In genomic region chr11:66261578-66261977, GRCh38 we compare ENCODE assay signal across 22 cellular contexts. TPM values are rescaled to one million over a fixed set of nuclear protein-coding genes. Genes with fewer than 3 reads are reported as not detected.
A peak's percentile ranks its signal among the peaks of the same experiment; 100 is the strongest.
DNase-seq lines count a peak whose midpoint lies in the region; ATAC-seq, FAIRE-seq and TF ChIP-seq lines count a peak whose summit lies in the region.
"Had no signal": no experiment of that assay in that cellular context is flagged by ENCODE, and none has a peak within 500 bp of the region (broad histone marks: within the 10 kb centered on the region; RNA-seq: fewer than 3 reads in every experiment).

No MANE protein-coding gene starts in this region.

- in situ Hi-C loops in K562 (cut with MboI), result no loop called here

- 92 to 94% methylated on average over 16 of the region's 16 CpGs for WGBS in heart right ventricle, 2 donors
- WGBS in K562 (ENCODE audit: insufficient coverage, low coverage, missing lambda C conversion rate), result 89% methylated on average over 12 of the region's 16 CpGs
- 95 to 97% (median 97%) methylated on average over 14 to 16 of the region's 16 CpGs for WGBS in spleen, 5 donors

- peaks cover 19% of the 10 kb centered on the region for H3K79me2 ChIP-seq in K562 (ENCODE audit: control insufficient read depth, insufficient read depth, low read length)
- H3K79me2 ChIP-seq in osteoblast (ENCODE audit: insufficient read depth, low read length), result peaks cover 19% of the 10 kb centered on the region
- H3K79me2 ChIP-seq in OCI-LY7 (ENCODE audit: insufficient read depth, low read depth, low read length), result peaks cover 13% of the 10 kb centered on the region; the same call in 1 of the 2 replicates

- TF ChIP-seq CTCF in heart right ventricle (IDR thresholded peaks at IDR 0.05) (no peak), RWPE2 (IDR thresholded peaks at IDR 0.05; ENCODE audit: poor library complexity, severe bottlenecking) (no peak), K562 (IDR thresholded peaks at IDR 0.05 in 2 of 3, conservative IDR thresholded peaks at IDR 0.05 in 1 of 3; ENCODE audit: insufficient read depth in 2 of 3, low read depth in 1 of 3, low read length in 3 of 3) (no peak), spleen (IDR thresholded peaks at IDR 0.05 in 8 of 11, conservative IDR thresholded peaks at IDR 0.05 in 3 of 11) (no peak), osteoblast (IDR thresholded peaks at IDR 0.05; ENCODE audit: extremely low read depth, low read depth, low read length) (no peak), OCI-LY7 (conservative IDR thresholded peaks at IDR 0.05; ENCODE audit: low read length) (no peak)

- H3K9ac ChIP-seq in K562 (ENCODE audit: insufficient read depth in 1 of 2, low read depth in 2 of 2, low read length in 2 of 2), result no peak overlapping the region

- H3K36me3 ChIP-seq in heart right ventricle (peaks cover 0 to 74% (median 4%) of the 10 kb centered on the region in 9 donors), RWPE2 (ENCODE audit: low read depth) (peaks cover 32% of the 10 kb centered on the region), K562 (ENCODE audit: control insufficient read depth, insufficient read depth, low read length) (peaks cover 69% of the 10 kb centered on the region), spleen (peaks cover 0 to 67% (median 20%) of the 10 kb centered on the region in 6 donors), osteoblast (ENCODE audit: insufficient read depth, low read length) (peaks cover 36% of the 10 kb centered on the region), OCI-LY7 (ENCODE audit: insufficient read depth, low read length) (peaks cover 76% of the 10 kb centered on the region)

- peak; percentile 41 for DNase-seq in Right ventricle myocardium superior
- DNase-seq in heart right ventricle, result no peak
- peak; percentile 62 for DNase-seq in RWPE2 (ENCODE audit: low spot score)
- no peak for DNase-seq in K562 (ENCODE audit: extremely low read depth in 1 of 4, low spot score in 3 of 4)
- DNase-seq in spleen, result peak; percentile 73
- DNase-seq in osteoblast (ENCODE audit: insufficient read length, low spot score, missing footprints), result no peak
- DNase-seq in OCI-LY7 (ENCODE audit: low spot score), result no peak
- DNase-seq: C1 segment of cervical spinal cord, Calu3, COR-L47, DMS53, DMS79 treated with DMSO at 0.1 percent for 48 hours, GF-D8, GOT3, HFFc6 had no signal

- intact Hi-C loops in Right ventricle myocardium superior (cut with DNase I), result no loop called here
- intact Hi-C loops in heart right ventricle (cut with DNase I), result no loop called here
- intact Hi-C loops in K562 (cut with micrococcal nuclease), result no loop called here
- intact Hi-C loops in spleen (cut with DNase I; ENCODE audit: low total_unique reads), result no loop called here
- intact Hi-C loops in OCI-LY7 (cut with micrococcal nuclease; ENCODE audit: unreplicated experiment), result no loop called here

- H3K4me1 ChIP-seq in heart right ventricle (peaks cover 0 to 20% (median 13%) of the 10 kb centered on the region in 9 donors), RWPE2 (ENCODE audit: insufficient read depth, poor library complexity, severe bottlenecking) (no peaks in the 10 kb centered on the region), K562 (replicated peaks in 1 of 2; ENCODE audit: control insufficient read depth in 2 of 2, insufficient read depth in 2 of 2, low read length in 2 of 2) (peaks cover 9 to 39% of the 10 kb centered on the region in 2 experiments; a peak in 4 of 5 replicates), spleen (peaks cover 5 to 40% (median 22%) of the 10 kb centered on the region in 6 donors), osteoblast (ENCODE audit: insufficient read depth, low read length) (peaks cover 13% of the 10 kb centered on the region), OCI-LY7 (ENCODE audit: insufficient read depth, low read length, poor library complexity, severe bottlenecking) (peaks cover 9% of the 10 kb centered on the region)

- no peaks in the 10 kb centered on the region for H3K9me1 ChIP-seq in K562 (ENCODE audit: control insufficient read depth, insufficient read depth, low read length)

- H3K27ac ChIP-seq in heart right ventricle (no peak overlapping the region), RWPE2 (ENCODE audit: poor library complexity, severe bottlenecking) (no peak overlapping the region), K562 (ENCODE audit: extremely low read depth, low read depth, low read length) (no peak overlapping the region), spleen (no peak overlapping the region), osteoblast (ENCODE audit: low read depth, low read length) (no peak overlapping the region), OCI-LY7 (ENCODE audit: low read depth, low read length, poor library complexity, severe bottlenecking) (no peak overlapping the region)

- CTCF ChIA-PET in K562 (lab: Yijun Ruan, JAX; ENCODE audit: low intra/inter-chr PET ratio), result interaction anchor here (0.9 kb wide), 1 partner anchor 39 kb away, joined by 4 read pairs; no protein-coding TSS in a partner anchor
- CTCF ChIA-PET in OCI-LY7 (lab: Charles Lee; ENCODE audit: unreplicated experiment), result no interaction called here

- no peaks in the 10 kb centered on the region for H3K9me3 ChIP-seq in heart right ventricle
- no peaks in the 10 kb centered on the region for H3K9me3 ChIP-seq in RWPE2 (ENCODE audit: severe bottlenecking)
- H3K9me3 ChIP-seq in K562 (replicated peaks; ENCODE audit: control insufficient read depth, insufficient read depth, low read depth, low read length), result no peaks in the 10 kb centered on the region
- no peaks in the 10 kb centered on the region for H3K9me3 ChIP-seq in spleen
- no peaks in the 10 kb centered on the region for H3K9me3 ChIP-seq in osteoblast (ENCODE audit: low read depth, low read length)
- no peaks in the 10 kb centered on the region for H3K9me3 ChIP-seq in OCI-LY7 (ENCODE audit: low read length)
- H3K9me3 ChIP-seq: HAP-1 had no signal

- H3K4me3 ChIP-seq in heart right ventricle, result no peak overlapping the region
- H3K4me3 ChIP-seq in RWPE2 (ENCODE audit: severe bottlenecking), result no peak overlapping the region
- no peak overlapping the region for H3K4me3 ChIP-seq in K562
- no peak overlapping the region for H3K4me3 ChIP-seq in spleen
- H3K4me3 ChIP-seq in osteoblast (ENCODE audit: insufficient read depth, low read length), result no peak overlapping the region
- H3K4me3 ChIP-seq in OCI-LY7 (ENCODE audit: low read depth, low read length, poor library complexity, severe bottlenecking), result no peak overlapping the region
- H3K4me3 ChIP-seq: HAP-1 had no signal

- H3K9me2 ChIP-seq in OCI-LY7 (ENCODE audit: insufficient read depth, low read length), result no peaks in the 10 kb centered on the region

- H3K27me3 ChIP-seq in heart right ventricle (peaks cover 0 to 9% (median 0%) of the 10 kb centered on the region in 7 donors), RWPE2 (ENCODE audit: insufficient read depth, poor library complexity, severe bottlenecking) (no peaks in the 10 kb centered on the region), K562 (ENCODE audit: control insufficient read depth in 2 of 2, insufficient read depth in 2 of 2, low read length in 2 of 2) (no peaks in the 10 kb centered on the region), spleen (replicated peaks in 1 of 7) (peaks cover 0 to 13% (median 0%) of the 10 kb centered on the region in 7 donors), osteoblast (ENCODE audit: insufficient read depth, low read length) (no peaks in the 10 kb centered on the region)

- H4K20me1 ChIP-seq in K562 (replicated peaks; ENCODE audit: control insufficient read depth, insufficient read depth, low read length) (no peaks in the 10 kb centered on the region; the same call in 1 of the 2 replicates), osteoblast (ENCODE audit: insufficient read depth, low read length) (peaks cover 18% of the 10 kb centered on the region), OCI-LY7 (ENCODE audit: insufficient read depth, low read length) (no peaks in the 10 kb centered on the region; the same call in 1 of the 2 replicates)

- BruUV-seq in K562 (replicated peaks; lab: Mats Ljungman, UMichigan) (no TSS peak), OCI-LY7 (replicated peaks; lab: Mats Ljungman, UMichigan) (no TSS peak)

- no peak for ATAC-seq in Right ventricle myocardium superior (ENCODE audit: poor library complexity)
- ATAC-seq in heart right ventricle, result no peak
- ATAC-seq in RWPE2 (ENCODE audit: low read depth), result no peak
- ATAC-seq in K562, result no peak

- TF ChIP-seq EP300 in K562 (IDR thresholded peaks at IDR 0.05; ENCODE audit: low read length), result no peak

- no peak overlapping the region for H3K4me2 ChIP-seq in K562 (ENCODE audit: insufficient read depth, low read length)
- no peak overlapping the region for H3K4me2 ChIP-seq in osteoblast (ENCODE audit: insufficient read depth, low read length)
- no peak overlapping the region for H3K4me2 ChIP-seq in OCI-LY7 (ENCODE audit: low read length)

- TF ChIP-seq RAD21 in K562 (CRISPR knock-in tag; conservative IDR thresholded peaks at IDR 0.05 in 1 of 2, IDR thresholded peaks at IDR 0.05 in 1 of 2), result no peak

- POLR2A ChIA-PET in K562 (lab: Yijun Ruan, JAX) (interaction anchor here (1.7 kb wide), 1 partner anchor 27 kb away, joined by 4 read pairs; the partner anchor contains the start of gene YIF1A), OCI-LY7 (lab: Charles Lee) (no interaction called here)

- H2AFZ ChIP-seq in K562 (ENCODE audit: low read depth, low read length), result no peak overlapping the region
- no peak overlapping the region for H2AFZ ChIP-seq in osteoblast (ENCODE audit: low read length)
- H2AFZ ChIP-seq in OCI-LY7 (ENCODE audit: low read length), result no peak overlapping the region

- TF ChIP-seq POLR2A in K562 (conservative IDR thresholded peaks at IDR 0.05), result no peak
- TF ChIP-seq POLR2A in spleen (IDR thresholded peaks at IDR 0.05), result no peak

- FAIRE-seq in K562 (lab: Jason Lieb, UNC), result no peak
- FAIRE-seq: GM12891, GM18507, H54 had no signal

RNA-seq across cellular contexts. Expression of gene KLC2, which starts 4.1 kb away (rescaled TPM):
- total RNA-seq in Right ventricle myocardium superior, result 30.7 TPM
- total RNA-seq in heart right ventricle, result 10 to 100 TPM; 24.4 to 46.8 (median 33.4) TPM
- 10 to 100 TPM; 36.1 to 36.3 TPM for polyA plus RNA-seq in heart right ventricle
- total RNA-seq in K562 (2011; cell fraction: chromatin; rRNA removed; ENCODE audit: low replicate concordance), result 40.5 and 97.2 TPM in 2 replicates
- total RNA-seq in K562 (2011; cell fraction: nucleolus; rRNA removed), result 43.6 and 44.5 TPM in 2 replicates
- 39.9 and 51.1 TPM in 2 replicates for total RNA-seq in K562 (2011; cell fraction: nucleoplasm; rRNA removed)
- total RNA-seq in K562 (2014; rRNA removed), result 9.3 and 10.2 TPM in 2 replicates
- total RNA-seq in K562 (2014; rRNA removed; fragmentation: Illumina TruSeq; extraction: Trizol), result 2.5 and 4.1 TPM in 2 replicates
- total RNA-seq in K562 (2015; rRNA removed; fragmentation: Illumina TruSeq; extraction: Trizol), result 8.8 and 10.4 TPM in 2 replicates
- 28.6 and 29.2 TPM in 2 replicates for total RNA-seq in K562 (2021)
- polyA plus RNA-seq in K562 (2011; rRNA removed), result 8.5 and 12.5 TPM in 2 replicates
- 7.7 and 14.0 TPM in 2 replicates for polyA plus RNA-seq in K562 (2011; cell fraction: cytosol; rRNA removed)
- 40.5 and 65.1 TPM in 2 replicates for polyA plus RNA-seq in K562 (2011; cell fraction: nucleus; rRNA removed)
- 18.1 and 26.7 TPM in 2 replicates for polyA plus RNA-seq in K562 (2012)
- polyA plus RNA-seq in K562 (2014; fragmentation: Illumina TruSeq; extraction: Trizol), result 14.6 and 18.0 TPM in 2 replicates
- under 1 TPM in 1 of 2 experiments, not detected in 1; 0.08 TPM for polyA plus RNA-seq in K562 (2014; fragmentation: Nextera tagmentation; extraction: Ambion mirVana)
- polyA plus RNA-seq in K562 (2014; rRNA removed), result 20.5 and 23.3 TPM in 2 replicates
- 9.1 and 11.0 TPM in 2 replicates for polyA minus RNA-seq in K562 (2011; rRNA and poly(A)+ RNA removed)
- polyA minus RNA-seq in K562 (2011; cell fraction: cytosol; rRNA and poly(A)+ RNA removed), result 9.9 and 10.3 TPM in 2 replicates
- 14.5 and 19.0 TPM in 2 replicates for polyA minus RNA-seq in K562 (2011; cell fraction: nucleus; rRNA and poly(A)+ RNA removed)
- total RNA-seq in spleen, result 10 to 100 TPM in 6 of 7 donors, 1 to 10 TPM in 1; 8.8 to 30.8 (median 18.3) TPM
- polyA plus RNA-seq in spleen, result 10 to 100 TPM in 1 of 3 donors, 1 to 10 TPM in 2; 5.5 to 19.5 (median 7.8) TPM
- total RNA-seq in osteoblast, result 21.7 and 33.9 TPM in 2 replicates
- 19.8 and 22.1 TPM in 2 replicates for total RNA-seq in OCI-LY7 (2014; rRNA removed; shearing (Covaris generic))
- total RNA-seq in OCI-LY7 (2022), result 43.6 and 55.2 TPM in 2 replicates

RNA-seq across cellular contexts. Expression of gene RAB1B, which starts 6.9 kb away (rescaled TPM):
- 114 TPM for total RNA-seq in Right ventricle myocardium superior
- 100 to 1,000 TPM; 117 to 153 (median 132) TPM for total RNA-seq in heart right ventricle
- 100 to 1,000 TPM; 129 to 132 TPM for polyA plus RNA-seq in heart right ventricle
- 13.9 and 38.2 TPM in 2 replicates for total RNA-seq in K562 (2011; cell fraction: chromatin; rRNA removed; ENCODE audit: low replicate concordance)
- total RNA-seq in K562 (2011; cell fraction: nucleolus; rRNA removed), result 41.5 and 42.0 TPM in 2 replicates
- 31.3 and 34.9 TPM in 2 replicates for total RNA-seq in K562 (2011; cell fraction: nucleoplasm; rRNA removed)
- total RNA-seq in K562 (2014; rRNA removed), result 102 and 135 TPM in 2 replicates
- total RNA-seq in K562 (2014; rRNA removed; fragmentation: Illumina TruSeq; extraction: Trizol), result 29.3 and 43.7 TPM in 2 replicates
- 83.8 and 85.1 TPM in 2 replicates for total RNA-seq in K562 (2015; rRNA removed; fragmentation: Illumina TruSeq; extraction: Trizol)
- 135 and 139 TPM in 2 replicates for total RNA-seq in K562 (2021)
- polyA plus RNA-seq in K562 (2011; rRNA removed), result 98.6 and 129 TPM in 2 replicates
- 213 and 403 TPM in 2 replicates for polyA plus RNA-seq in K562 (2011; cell fraction: cytosol; rRNA removed)
- polyA plus RNA-seq in K562 (2011; cell fraction: nucleus; rRNA removed), result 62.4 and 74.2 TPM in 2 replicates
- polyA plus RNA-seq in K562 (2012), result 127 and 138 TPM in 2 replicates
- polyA plus RNA-seq in K562 (2014; fragmentation: Illumina TruSeq; extraction: Trizol), result 140 and 182 TPM in 2 replicates
- polyA plus RNA-seq in K562 (2014; fragmentation: Nextera tagmentation; extraction: Ambion mirVana), result 10 to 100 TPM in 1 of 2 experiments, 1 to 10 TPM in 1; 5.6 to 16.0 TPM
- 135 and 146 TPM in 2 replicates for polyA plus RNA-seq in K562 (2014; rRNA removed)
- polyA minus RNA-seq in K562 (2011; rRNA and poly(A)+ RNA removed), result 57.1 and 92.7 TPM in 2 replicates
- 94.6 and 97.2 TPM in 2 replicates for polyA minus RNA-seq in K562 (2011; cell fraction: cytosol; rRNA and poly(A)+ RNA removed)
- 10.4 and 16.3 TPM in 2 replicates for polyA minus RNA-seq in K562 (2011; cell fraction: nucleus; rRNA and poly(A)+ RNA removed)
- 100 to 1,000 TPM; 101 to 130 (median 123) TPM for total RNA-seq in spleen
- 100 to 1,000 TPM in 1 of 3 donors, 10 to 100 TPM in 2; 66.8 to 150 (median 77.0) TPM for polyA plus RNA-seq in spleen
- total RNA-seq in osteoblast, result 75.3 and 75.4 TPM in 2 replicates
- total RNA-seq in OCI-LY7 (2014; rRNA removed; shearing (Covaris generic)), result 69.2 and 77.7 TPM in 2 replicates
- total RNA-seq in OCI-LY7 (2022), result 81.8 and 88.1 TPM in 2 replicates

RNA-seq across cellular contexts. Expression of gene CNIH2, which starts 16.4 kb away (rescaled TPM):
- total RNA-seq in Right ventricle myocardium superior, result not detected
- under 1 TPM in 3 of 10 donors, not detected in 7; 0.45 to 0.57 (median 0.49) TPM for total RNA-seq in heart right ventricle
- under 1 TPM; 0.06 to 0.44 TPM for polyA plus RNA-seq in heart right ventricle
- 0.92 and 2.0 TPM in 2 replicates for total RNA-seq in K562 (2011; cell fraction: chromatin; rRNA removed; ENCODE audit: low replicate concordance)
- total RNA-seq in K562 (2011; cell fraction: nucleolus; rRNA removed), result 0.92 and 1.7 TPM in 2 replicates
- 0.95 and 1.2 TPM in 2 replicates for total RNA-seq in K562 (2011; cell fraction: nucleoplasm; rRNA removed)
- total RNA-seq in K562 (2014; rRNA removed), result 0.61 TPM in 1 of 2 replicates, not detected in the other
- total RNA-seq in K562 (2014; rRNA removed; fragmentation: Illumina TruSeq; extraction: Trizol), result not detected in 2 replicates
- 0.11 and 0.40 TPM in 2 replicates for total RNA-seq in K562 (2015; rRNA removed; fragmentation: Illumina TruSeq; extraction: Trizol)
- 0.89 and 1.1 TPM in 2 replicates for total RNA-seq in K562 (2021)
- 0.26 and 0.30 TPM in 2 replicates for polyA plus RNA-seq in K562 (2011; rRNA removed)
- 0.52 and 0.69 TPM in 2 replicates for polyA plus RNA-seq in K562 (2011; cell fraction: cytosol; rRNA removed)
- 1.1 and 1.7 TPM in 2 replicates for polyA plus RNA-seq in K562 (2011; cell fraction: nucleus; rRNA removed)
- polyA plus RNA-seq in K562 (2012), result 0.52 and 0.57 TPM in 2 replicates
- polyA plus RNA-seq in K562 (2014; fragmentation: Illumina TruSeq; extraction: Trizol), result 0.36 and 0.65 TPM in 2 replicates
- polyA plus RNA-seq in K562 (2014; fragmentation: Nextera tagmentation; extraction: Ambion mirVana), result not detected
- 0.27 and 0.55 TPM in 2 replicates for polyA plus RNA-seq in K562 (2014; rRNA removed)
- not detected in 2 replicates for polyA minus RNA-seq in K562 (2011; rRNA and poly(A)+ RNA removed)
- polyA minus RNA-seq in K562 (2011; cell fraction: cytosol; rRNA and poly(A)+ RNA removed), result not detected in 2 replicates
- 0.13 TPM in 1 of 2 replicates, not detected in the other for polyA minus RNA-seq in K562 (2011; cell fraction: nucleus; rRNA and poly(A)+ RNA removed)
- total RNA-seq in spleen, result 1 to 10 TPM in 3 of 7 donors, under 1 TPM in 2, not detected in 2; 0.40 to 1.9 (median 1.3) TPM
- under 1 TPM; 0.20 to 0.57 (median 0.26) TPM for polyA plus RNA-seq in spleen
- under 0.01 TPM in 1 of 2 replicates, not detected in the other for total RNA-seq in osteoblast
- 0.23 and 0.60 TPM in 2 replicates for total RNA-seq in OCI-LY7 (2014; rRNA removed; shearing (Covaris generic))
- total RNA-seq in OCI-LY7 (2022), result 2.7 and 3.5 TPM in 2 replicates
- polyA plus RNA-seq: CD4-positive, alpha-beta memory T cell had no signal

RNA-seq across cellular contexts. Expression of gene YIF1A, which starts 27.4 kb away (rescaled TPM):
- 38.4 TPM for total RNA-seq in Right ventricle myocardium superior
- 10 to 100 TPM; 38.3 to 75.0 (median 51.9) TPM for total RNA-seq in heart right ventricle
- polyA plus RNA-seq in heart right ventricle, result 100 to 1,000 TPM in 1 of 2 donors, 10 to 100 TPM in 1; 54.9 to 168 TPM
- total RNA-seq in K562 (2011; cell fraction: chromatin; rRNA removed; ENCODE audit: low replicate concordance), result 49.3 and 178 TPM in 2 replicates
- 331 and 338 TPM in 2 replicates for total RNA-seq in K562 (2011; cell fraction: nucleolus; rRNA removed)
- 162 and 163 TPM in 2 replicates for total RNA-seq in K562 (2011; cell fraction: nucleoplasm; rRNA removed)
- total RNA-seq in K562 (2014; rRNA removed), result 121 and 158 TPM in 2 replicates
- 29.4 and 39.3 TPM in 2 replicates for total RNA-seq in K562 (2014; rRNA removed; fragmentation: Illumina TruSeq; extraction: Trizol)
- total RNA-seq in K562 (2015; rRNA removed; fragmentation: Illumina TruSeq; extraction: Trizol), result 44.8 and 51.6 TPM in 2 replicates
- 108 and 120 TPM in 2 replicates for total RNA-seq in K562 (2021)
- polyA plus RNA-seq in K562 (2011; rRNA removed), result 77.2 and 108 TPM in 2 replicates
- 234 and 367 TPM in 2 replicates for polyA plus RNA-seq in K562 (2011; cell fraction: cytosol; rRNA removed)
- polyA plus RNA-seq in K562 (2011; cell fraction: nucleus; rRNA removed), result 162 and 217 TPM in 2 replicates
- 106 and 144 TPM in 2 replicates for polyA plus RNA-seq in K562 (2012)
- polyA plus RNA-seq in K562 (2014; fragmentation: Illumina TruSeq; extraction: Trizol), result 111 and 119 TPM in 2 replicates
- 10 to 100 TPM in 1 of 2 experiments, 1 to 10 TPM in 1; 8.6 to 33.6 TPM for polyA plus RNA-seq in K562 (2014; fragmentation: Nextera tagmentation; extraction: Ambion mirVana)
- 83.6 and 96.7 TPM in 2 replicates for polyA plus RNA-seq in K562 (2014; rRNA removed)
- polyA minus RNA-seq in K562 (2011; rRNA and poly(A)+ RNA removed), result 84.7 and 117 TPM in 2 replicates
- 120 and 144 TPM in 2 replicates for polyA minus RNA-seq in K562 (2011; cell fraction: cytosol; rRNA and poly(A)+ RNA removed)
- 46.6 and 57.5 TPM in 2 replicates for polyA minus RNA-seq in K562 (2011; cell fraction: nucleus; rRNA and poly(A)+ RNA removed)
- total RNA-seq in spleen, result 10 to 100 TPM; 34.7 to 50.4 (median 40.4) TPM
- polyA plus RNA-seq in spleen, result 10 to 100 TPM; 48.3 to 60.1 (median 49.3) TPM
- total RNA-seq in osteoblast, result 165 and 182 TPM in 2 replicates
- 63.9 and 73.4 TPM in 2 replicates for total RNA-seq in OCI-LY7 (2014; rRNA removed; shearing (Covaris generic))
- 44.9 and 57.2 TPM in 2 replicates for total RNA-seq in OCI-LY7 (2022)

RNA-seq across cellular contexts. Expression of gene TMEM151A, which starts 30.1 kb away (rescaled TPM):
- total RNA-seq in Right ventricle myocardium superior (not detected), heart right ventricle (under 1 TPM in 4 of 10 donors, not detected in 6; 0.17 to 0.24 (median 0.20) TPM), K562 (2014; rRNA removed) (not detected in 2 replicates), K562 (2014; rRNA removed; fragmentation: Illumina TruSeq; extraction: Trizol) (not detected in 2 replicates), K562 (2015; rRNA removed; fragmentation: Illumina TruSeq; extraction: Trizol) (not detected in 2 replicates), K562 (2021) (not detected in 2 replicates), spleen (under 1 TPM in 1 of 7 donors, not detected in 6; 0.34 TPM), osteoblast (0.29 and 0.36 TPM in 2 replicates), OCI-LY7 (2022) (not detected in 2 replicates)
- polyA plus RNA-seq in heart right ventricle (under 1 TPM in 1 of 2 donors, not detected in 1; 0.10 TPM), K562 (2011; rRNA removed) (not detected in 2 replicates), K562 (2014; fragmentation: Illumina TruSeq; extraction: Trizol) (not detected in 2 replicates), K562 (2014; fragmentation: Nextera tagmentation; extraction: Ambion mirVana) (not detected), K562 (2014; rRNA removed) (not detected in 2 replicates), spleen (under 1 TPM in 2 of 3 donors, not detected in 1; 0.02 TPM)
- not detected in 2 replicates for total RNA-seq in K562 (2011; cell fraction: chromatin; rRNA removed; ENCODE audit: low replicate concordance)
- not detected in 2 replicates for total RNA-seq in K562 (2011; cell fraction: nucleolus; rRNA removed)
- total RNA-seq in K562 (2011; cell fraction: nucleoplasm; rRNA removed), result not detected in 2 replicates
- polyA plus RNA-seq in K562 (2011; cell fraction: cytosol; rRNA removed), result 0.01 TPM in 1 of 2 replicates, not detected in the other
- not detected in 2 replicates for polyA plus RNA-seq in K562 (2011; cell fraction: nucleus; rRNA removed)
- not detected in 2 replicates for polyA plus RNA-seq in K562 (2012)
- not detected in 2 replicates for polyA minus RNA-seq in K562 (2011; rRNA and poly(A)+ RNA removed)
- not detected in 2 replicates for polyA minus RNA-seq in K562 (2011; cell fraction: cytosol; rRNA and poly(A)+ RNA removed)
- polyA minus RNA-seq in K562 (2011; cell fraction: nucleus; rRNA and poly(A)+ RNA removed), result 0.13 TPM in 1 of 2 replicates, not detected in the other
- total RNA-seq in OCI-LY7 (2014; rRNA removed; shearing (Covaris generic)), result not detected in 2 replicates
- total RNA-seq: A172; CD4-positive, alpha-beta memory T cell; Daoy had no signal
- polyA plus RNA-seq: CD4-positive, alpha-beta memory T cell had no signal

Comparison
In these comparisons a context has a peak if more than half of its experiments do, and no peak if none do; other contexts are left out.
1. DNase-seq: peak in Right ventricle myocardium superior (single experiment), RWPE2 (single experiment) and spleen (single experiment); none in heart right ventricle (0 of 2), K562 (0 of 4), osteoblast (single experiment) and OCI-LY7 (single experiment).